12 cellular contexts compared by ENCODE assay signal in genomic region chr17:37133131-37133530, GRCh38.
"Had no signal": no experiment of that assay in that cellular context is flagged by ENCODE, and none has a peak within 500 bp of the region (broad histone marks: within the 10 kb centered on the region; RNA-seq: fewer than 3 reads in every experiment).

No MANE protein-coding gene starts in this region.

- H3K4me3 ChIP-seq: gastrocnemius medialis, heart right ventricle, left ventricle myocardium inferior, ovary, skin epidermis, thyroid gland had no signal

- H3K27ac ChIP-seq: gastrocnemius medialis, heart right ventricle, left ventricle myocardium inferior, ovary, skin epidermis, thyroid gland, WERI-Rb-1 had no signal

- H3K4me1 Mint-ChIP-seq: memory B cell; stimulated activated effector memory CD8-positive, alpha-beta T cell treated with anti-CD3 and anti-CD28 coated beads, Interleukin-12 subunit alpha, Interleukin-12 subunit beta, amount 100 ng/mL, for 72 hours had no signal

- DNase-seq: activated CD4-positive, alpha-beta T cell treated with anti-CD3 and anti-CD28 coated beads for 4 hours; activated naive CD4-positive, alpha-beta T cell treated with Interleukin-2 at 50 U/mL for 16 hours; gastrocnemius medialis; heart right ventricle; islet precursor cell; left ventricle myocardium inferior; ovary; thyroid gland; WERI-Rb-1 had no signal

- H3K36me3 ChIP-seq: ovary had no signal

- H3K27me3 ChIP-seq: gastrocnemius medialis, heart right ventricle, ovary, thyroid gland had no signal

- H3K4me1 ChIP-seq: gastrocnemius medialis, left ventricle myocardium inferior, thyroid gland had no signal

- H3K27ac Mint-ChIP-seq: memory B cell; stimulated activated effector memory CD8-positive, alpha-beta T cell treated with anti-CD3 and anti-CD28 coated beads, Interleukin-12 subunit alpha, Interleukin-12 subunit beta, amount 100 ng/mL, for 72 hours had no signal

- H3K27me3 Mint-ChIP-seq: memory B cell had no signal

- ATAC-seq: gastrocnemius medialis; heart right ventricle; stimulated activated effector memory CD8-positive, alpha-beta T cell treated with anti-CD3 and anti-CD28 coated beads, Interleukin-12 subunit alpha, Interleukin-12 subunit beta, amount 100 ng/mL, for 72 hours had no signal

- H3K9me3 Mint-ChIP-seq: memory B cell; stimulated activated effector memory CD8-positive, alpha-beta T cell treated with anti-CD3 and anti-CD28 coated beads, Interleukin-12 subunit alpha, Interleukin-12 subunit beta, amount 100 ng/mL, for 72 hours had no signal

- H3K9me3 ChIP-seq: gastrocnemius medialis, heart right ventricle, left ventricle myocardium inferior, ovary, thyroid gland had no signal

- H3K4me3 Mint-ChIP-seq: memory B cell; stimulated activated effector memory CD8-positive, alpha-beta T cell treated with anti-CD3 and anti-CD28 coated beads, Interleukin-12 subunit alpha, Interleukin-12 subunit beta, amount 100 ng/mL, for 72 hours had no signal
